ENCODE assay signal across 9 cellular contexts in genomic region chr1:152440635-152441471, GRCh38. TPM values are rescaled to one million over a fixed set of nuclear protein-coding genes. Genes with fewer than 3 reads are reported as not detected.
DNase-seq lines count a peak whose midpoint lies in the region; ATAC-seq, FAIRE-seq and TF ChIP-seq lines count a peak whose summit lies in the region.
"Had no signal": no experiment of that assay in that cellular context is flagged by ENCODE, and none has a peak within 500 bp of the region (broad histone marks: within the 10 kb centered on the region; RNA-seq: fewer than 3 reads in every experiment).

No MANE protein-coding gene starts in this region.

- no peak overlapping the region for H3K9ac ChIP-seq in parathyroid adenoma

- no peaks in the 10 kb centered on the region for H3K27me3 Mint-ChIP-seq in type B pancreatic cell

- H3K4me3 ChIP-seq in parathyroid adenoma (ENCODE audit: low read depth, low read length) = no peak overlapping the region

- H3K79me2 ChIP-seq in parathyroid adenoma = no peaks in the 10 kb centered on the region

- H3K27me3 ChIP-seq in parathyroid adenoma (ENCODE audit: control insufficient read depth, insufficient read depth, low read length) = no peaks in the 10 kb centered on the region

- H3K27ac ChIP-seq in parathyroid adenoma = no peak overlapping the region

- TF ChIP-seq CTCF in parathyroid adenoma (IDR thresholded peaks at IDR 0.05) (peak; percentile 69), type B pancreatic cell (conservative IDR thresholded peaks at IDR 0.05) (peak; percentile 44)

- H3K4me1 Mint-ChIP-seq in type B pancreatic cell (ENCODE audit: unreplicated experiment) = no peaks in the 10 kb centered on the region

- no peak overlapping the region for H3K4me3 Mint-ChIP-seq in type B pancreatic cell
- H3K4me3 Mint-ChIP-seq: dendritic cell treated with granulocyte-macrophage colony-stimulating factor and Interleukin-4, amounts not matched to agents 40 ng/mL and 50 ng/mL, for 4 days had no signal

- H3K4me2 ChIP-seq in parathyroid adenoma (ENCODE audit: low read length) = no peak overlapping the region

- no peaks in the 10 kb centered on the region for H3K9me3 Mint-ChIP-seq in type B pancreatic cell
- H3K9me3 Mint-ChIP-seq: dendritic cell treated with granulocyte-macrophage colony-stimulating factor and Interleukin-4, amounts not matched to agents 40 ng/mL and 50 ng/mL, for 4 days had no signal

- peak; percentile 36 for DNase-seq in DMS153 (lab: John Stamatoyannopoulos, UW)
- DNase-seq in HT1080 (ENCODE audit: low read depth) = peak; percentile 75
- DNase-seq in RCC 7860 (ENCODE audit: low spot score) = peak; percentile 59
- peak; percentile 71 to 77 for DNase-seq in activated T-cell treated with anti-CD3 and anti-CD28 coated beads, Interleukin-2, amount 50 U/mL, for 48 hours
- peak; percentile 45 for DNase-seq in fibroblast of the conjunctiva (ENCODE audit: low read depth)
- no peak for DNase-seq in type B pancreatic cell (ENCODE audit: extremely low spot score, unreplicated experiment)

- H3K36me3 ChIP-seq in parathyroid adenoma (ENCODE audit: control insufficient read depth, insufficient read depth, low read length) = no peaks in the 10 kb centered on the region

- H3K36me3 Mint-ChIP-seq in type B pancreatic cell = no peaks in the 10 kb centered on the region

- no peaks in the 10 kb centered on the region for H3K9me3 ChIP-seq in parathyroid adenoma (ENCODE audit: control insufficient read depth, low read length)

- no peak for FAIRE-seq in RCC 7860 (lab: Jason Lieb, UNC)

- ATAC-seq in GM21423 (IDR thresholded peaks at IDR 0.05; ENCODE audit: unreplicated experiment) = peak; percentile 83

- no peaks in the 10 kb centered on the region for H3K4me1 ChIP-seq in parathyroid adenoma

- peak overlapping the region; percentile 79 for H2AFZ ChIP-seq in parathyroid adenoma

- H3K27ac Mint-ChIP-seq in type B pancreatic cell = no peak overlapping the region
- H3K27ac Mint-ChIP-seq: dendritic cell treated with granulocyte-macrophage colony-stimulating factor and Interleukin-4, amounts not matched to agents 40 ng/mL and 50 ng/mL, for 4 days had no signal

RNA-seq across cellular contexts. Expression of gene CRNN, which starts 26.8 kb away (rescaled TPM):
- total RNA-seq in HT1080 (2014; rRNA removed; shearing (Covaris generic)) = not detected in 2 replicates
- not detected in 2 replicates for polyA plus RNA-seq in HT1080 (2015; cell fraction: cytosol; rRNA removed)
- not detected in 2 replicates for polyA plus RNA-seq in HT1080 (2015; cell fraction: nucleus; rRNA removed)
- total RNA-seq in type B pancreatic cell (ENCODE audit: low replicate concordance) = not detected in 2 replicates
